ENCODE assay signal across 8 cellular contexts in the genomic region with DNA sequence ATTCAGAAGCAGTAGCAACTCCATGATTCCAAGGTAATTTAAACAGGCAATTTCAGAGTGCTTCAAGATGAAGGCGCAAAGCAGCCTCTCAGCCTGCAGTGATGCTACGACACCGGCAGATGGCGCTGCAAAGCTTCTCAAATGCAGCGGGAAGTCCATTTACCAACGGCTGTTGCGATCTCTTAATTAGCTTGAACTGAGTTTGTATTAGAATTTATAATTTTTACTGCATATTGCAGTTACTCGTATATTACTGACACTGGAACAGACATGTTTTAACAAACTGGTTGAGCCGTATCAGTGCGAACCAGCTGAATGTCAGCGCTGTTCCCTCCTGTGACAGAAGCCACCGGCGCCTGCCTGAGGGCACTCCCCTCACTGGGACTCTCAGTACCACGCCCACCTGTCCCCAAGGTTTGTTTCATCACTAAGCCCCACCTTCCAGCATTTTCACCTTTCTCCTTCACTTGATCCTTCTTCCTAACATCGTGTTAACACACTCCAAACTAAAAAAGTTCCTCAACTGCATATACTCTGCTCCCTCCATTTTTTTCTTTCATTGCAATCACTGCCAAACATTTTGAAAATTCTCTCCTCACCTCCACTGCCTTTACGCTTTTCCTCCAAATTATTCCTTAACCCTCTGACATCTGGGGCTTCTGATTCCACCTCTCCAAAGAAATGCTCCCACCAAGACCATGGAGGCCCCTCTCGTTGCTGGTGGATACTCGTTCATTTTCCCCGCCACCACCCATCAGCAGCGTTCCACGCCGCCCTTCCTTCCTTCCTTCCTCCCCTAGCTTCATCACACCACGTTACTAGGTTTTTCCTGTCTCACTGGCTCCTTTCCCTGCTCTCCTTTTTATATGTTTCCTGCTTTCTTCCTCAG. TPM values are rescaled to one million over a fixed set of nuclear protein-coding genes. Genes with fewer than 3 reads are reported as not detected.
DNase-seq lines count a peak whose midpoint lies in the region; FAIRE-seq and TF ChIP-seq lines count a peak whose summit lies in the region.

No MANE protein-coding gene starts in this region.

- H3K79me2 ChIP-seq in osteoblast (ENCODE audit: insufficient read depth, low read length): no peaks in the 10 kb centered on the region

- H3K27me3 ChIP-seq in osteoblast (ENCODE audit: insufficient read depth, low read length) (no peaks in the 10 kb centered on the region), suprapubic skin (no peaks in the 10 kb centered on the region)

- H3K4me1 ChIP-seq in osteoblast (ENCODE audit: insufficient read depth, low read length) (peaks cover 4% of the 10 kb centered on the region), suprapubic skin (peaks cover 8% of the 10 kb centered on the region)

- peak overlapping the region; percentile 21 for H2AFZ ChIP-seq in osteoblast (ENCODE audit: low read length)

- H3K9me3 Mint-ChIP-seq in activated naive CD4-positive, alpha-beta T cell treated with anti-CD3 and anti-CD28 coated beads, Interleukin-2, amount 50 U/mL, for 24 hours: no peaks in the 10 kb centered on the region

- H3K27ac Mint-ChIP-seq in activated naive CD4-positive, alpha-beta T cell treated with anti-CD3 and anti-CD28 coated beads, Interleukin-2, amount 50 U/mL, for 24 hours: peak overlapping the region; percentile 77

- TF ChIP-seq CTCF in 22Rv1 (IDR thresholded peaks at IDR 0.05) (peak; percentile 98), osteoblast (IDR thresholded peaks at IDR 0.05; ENCODE audit: extremely low read depth, low read depth, low read length) (peak; percentile 100), suprapubic skin (IDR thresholded peaks at IDR 0.05) (peak; percentile 92 to 96)

- H3K4me3 Mint-ChIP-seq in activated naive CD4-positive, alpha-beta T cell treated with anti-CD3 and anti-CD28 coated beads, Interleukin-2, amount 50 U/mL, for 24 hours: peak overlapping the region; percentile 88

- H3K27me3 Mint-ChIP-seq in activated naive CD4-positive, alpha-beta T cell treated with anti-CD3 and anti-CD28 coated beads, Interleukin-2, amount 50 U/mL, for 24 hours: no peaks in the 10 kb centered on the region

- TF ChIP-seq POLR2A in suprapubic skin (IDR thresholded peaks at IDR 0.05): no peak

- peak overlapping the region; percentile 91 for H3K4me2 ChIP-seq in osteoblast (ENCODE audit: insufficient read depth, low read length)

- FAIRE-seq in GM18507 (lab: Jason Lieb, UNC): peak; percentile 94

- WGBS in suprapubic skin: 12% methylated on average over 23 of the region's 23 CpGs

- H3K9me3 ChIP-seq in osteoblast (ENCODE audit: low read depth, low read length): no peaks in the 10 kb centered on the region
- no peaks in the 10 kb centered on the region for H3K9me3 ChIP-seq in suprapubic skin

- H3K36me3 ChIP-seq in osteoblast (ENCODE audit: insufficient read depth, low read length): peaks cover 11% of the 10 kb centered on the region
- H3K36me3 ChIP-seq in suprapubic skin: peaks cover 16% of the 10 kb centered on the region

- no peak for TF ChIP-seq EP300 in suprapubic skin (IDR thresholded peaks at IDR 0.05)

- H4K20me1 ChIP-seq in osteoblast (ENCODE audit: insufficient read depth, low read length): no peaks in the 10 kb centered on the region

- no peaks in the 10 kb centered on the region for H3K36me3 Mint-ChIP-seq in activated naive CD4-positive, alpha-beta T cell treated with anti-CD3 and anti-CD28 coated beads, Interleukin-2, amount 50 U/mL, for 24 hours

- DNase-seq in GM18507 (ENCODE audit: extremely low spot score, insufficient read length, low read depth) (peak; percentile 56), NCI-H1048 (lab: John Stamatoyannopoulos, UW) (peak; percentile 64), SKM-1 (lab: John Stamatoyannopoulos, UW; ENCODE audit: unreplicated experiment) (peak; percentile 60), glomerular visceral epithelial cell (ENCODE audit: extremely low spot score) (peak; percentile 77), osteoblast (ENCODE audit: insufficient read length, low spot score, missing footprints) (peak; percentile 84), suprapubic skin (ENCODE audit: low spot score in 2 of 2) (peak in 1 of 2 donors; percentile 81)

- H3K4me3 ChIP-seq in osteoblast (ENCODE audit: insufficient read depth, low read length) (peak overlapping the region; percentile 53), suprapubic skin (peak overlapping the region; percentile 32)

- peaks cover 45% of the 10 kb centered on the region for H3K4me1 Mint-ChIP-seq in activated naive CD4-positive, alpha-beta T cell treated with anti-CD3 and anti-CD28 coated beads, Interleukin-2, amount 50 U/mL, for 24 hours

- H3K27ac ChIP-seq in 22Rv1 (no peak overlapping the region), osteoblast (ENCODE audit: low read depth, low read length) (no peak overlapping the region), suprapubic skin (no peak overlapping the region)

RNA-seq across cellular contexts. Expression of gene GNL1, which starts 14.5 kb away (rescaled TPM):
- 56.5 and 64.8 TPM in 2 replicates for total RNA-seq in osteoblast
- 10 to 100 TPM; 33.9 to 58.9 (median 38.9) TPM for total RNA-seq in suprapubic skin

RNA-seq across cellular contexts. Expression of gene PRR3, which starts 15.3 kb away (rescaled TPM):
- total RNA-seq in osteoblast: 6.8 and 7.2 TPM in 2 replicates
- 10 to 100 TPM in 1 of 4 donors, 1 to 10 TPM in 3; 5.5 to 10.6 (median 9.0) TPM for total RNA-seq in suprapubic skin

RNA-seq across cellular contexts. Expression of gene ABCF1, which starts 29.5 kb away (rescaled TPM):
- 37.3 and 37.4 TPM in 2 replicates for total RNA-seq in osteoblast
- 10 to 100 TPM; 41.7 to 46.4 (median 45.0) TPM for total RNA-seq in suprapubic skin

RNA-seq across cellular contexts. Expression of gene HLA-E, which starts 52.5 kb away (rescaled TPM):
- total RNA-seq in osteoblast (320 and 343 TPM in 2 replicates), suprapubic skin (100 to 1,000 TPM; 496 to 771 (median 601) TPM)
